In genomic region chr1:202879128-202879527, GRCh38 we compare ENCODE assay signal across 24 cellular contexts.
"Had no signal": no experiment of that assay in that cellular context is flagged by ENCODE, and none has a peak within 500 bp of the region (broad histone marks: within the 10 kb centered on the region; RNA-seq: fewer than 3 reads in every experiment).

No MANE protein-coding gene starts in this region.

- H3K27me3 ChIP-seq: esophagus muscularis mucosa, foreskin keratinocyte, gastroesophageal sphincter, heart left ventricle, hepatocyte, left lung had no signal

- H3K4me1 ChIP-seq: esophagus muscularis mucosa, foreskin keratinocyte, gastroesophageal sphincter, heart left ventricle, left lung, lower lobe of right lung had no signal

- H3K9me3 Mint-ChIP-seq: dendritic cell treated with granulocyte-macrophage colony-stimulating factor and Interleukin-4, amounts not matched to agents 40 ng/mL and 50 ng/mL, for 4 days; effector memory CD8-positive, alpha-beta T cell; endodermal cell; mesothelial cell of epicardium; naive B cell had no signal

- H3K27ac ChIP-seq: coronary artery, esophagus muscularis mucosa, foreskin keratinocyte, gastroesophageal sphincter, heart left ventricle, hepatocyte, left lung, lower lobe of right lung had no signal

- H3K4me2 ChIP-seq: hepatocyte had no signal

- H2AFZ ChIP-seq: hepatocyte had no signal

- DNase-seq: effector CD8-positive, alpha-beta T cell; effector memory CD8-positive, alpha-beta T cell; endodermal cell; foreskin keratinocyte; heart left ventricle; hypothalamus; left cardiac atrium; left lung; left ventricle myocardium superior; lower lobe of right lung; mesenchymal stem cell; mucosa of descending colon; naive B cell had no signal

- H3K4me3 Mint-ChIP-seq: dendritic cell treated with granulocyte-macrophage colony-stimulating factor and Interleukin-4, amounts not matched to agents 40 ng/mL and 50 ng/mL, for 4 days; effector memory CD8-positive, alpha-beta T cell; endodermal cell; mesothelial cell of epicardium had no signal

- ATAC-seq: effector memory CD8-positive, alpha-beta T cell; foreskin keratinocyte; gastroesophageal sphincter; heart left ventricle; left cardiac atrium; left lung; left ventricle myocardium superior; lower lobe of right lung; mucosa of descending colon had no signal

- H3K4me3 ChIP-seq: coronary artery, esophagus muscularis mucosa, gastroesophageal sphincter, heart left ventricle, hepatocyte, left lung, lower lobe of right lung, mucosa of descending colon had no signal

- H3K4me1 Mint-ChIP-seq: mesothelial cell of epicardium had no signal

- H3K9me3 ChIP-seq: esophagus muscularis mucosa, gastroesophageal sphincter, heart left ventricle, left lung, lower lobe of right lung, mucosa of descending colon had no signal

- H3K27me3 Mint-ChIP-seq: dendritic cell treated with granulocyte-macrophage colony-stimulating factor and Interleukin-4, amounts not matched to agents 40 ng/mL and 50 ng/mL, for 4 days; effector memory CD8-positive, alpha-beta T cell; naive B cell had no signal

- H3K27ac Mint-ChIP-seq: dendritic cell treated with granulocyte-macrophage colony-stimulating factor and Interleukin-4, amounts not matched to agents 40 ng/mL and 50 ng/mL, for 4 days; effector memory CD8-positive, alpha-beta T cell; endodermal cell; mesothelial cell of epicardium had no signal

- FAIRE-seq: colon, endometrium, frontal cortex, islet of Langerhans, keratinocyte had no signal
